In genomic region chr1:66296901-66297300, GRCh38 we compare ENCODE assay signal across 23 cellular contexts.
DNase-seq lines count a peak whose midpoint lies in the region; ATAC-seq and TF ChIP-seq lines count a peak whose summit lies in the region.
"Had no signal": no experiment of that assay in that cellular context is flagged by ENCODE, and none has a peak within 500 bp of the region (broad histone marks: within the 10 kb centered on the region; RNA-seq: fewer than 3 reads in every experiment).

No MANE protein-coding gene starts in this region.

- H3K36me3 Mint-ChIP-seq in MCF 10A (ENCODE audit: insufficient read depth, unreplicated experiment), result no peaks in the 10 kb centered on the region
- H3K36me3 Mint-ChIP-seq: CD4-positive, CD25-positive, alpha-beta regulatory T cell had no signal

- H3K4me3 Mint-ChIP-seq in MCF 10A (ENCODE audit: unreplicated experiment), result no peak overlapping the region
- H3K4me3 Mint-ChIP-seq: CD4-positive, CD25-positive, alpha-beta regulatory T cell had no signal

- H3K4me1 Mint-ChIP-seq in MCF 10A (ENCODE audit: insufficient read depth, unreplicated experiment), result peaks cover 43% of the 10 kb centered on the region

- WGBS in mammary epithelial cell (ENCODE audit: low coverage, missing lambda C conversion rate), result 78% methylated on average over 6 of the region's 6 CpGs
- WGBS in suprapubic skin, result 68% methylated on average over 6 of the region's 6 CpGs

- no peak overlapping the region for H3K4me2 ChIP-seq in mammary epithelial cell (ENCODE audit: insufficient read depth, low read depth, low read length)
- H3K4me2 ChIP-seq: BLaER1, PC-9 had no signal

- no peak for TF ChIP-seq CTCF in MCF 10A (IDR thresholded peaks at IDR 0.05; ENCODE audit: unreplicated experiment)
- no peak for TF ChIP-seq CTCF in mammary epithelial cell (conservative IDR thresholded peaks at IDR 0.05 in 1 of 2, IDR thresholded peaks at IDR 0.05 in 1 of 2; ENCODE audit: extremely low read depth in 1 of 2, insufficient read depth in 1 of 2, low read depth in 1 of 2, low read length in 2 of 2)
- no peak for TF ChIP-seq CTCF in suprapubic skin (IDR thresholded peaks at IDR 0.05)

- H3K4me3 ChIP-seq in mammary epithelial cell (replicated peaks in 1 of 3; ENCODE audit: insufficient read depth in 1 of 3, low read depth in 2 of 3, low read length in 3 of 3), result no peak overlapping the region
- H3K4me3 ChIP-seq in suprapubic skin, result no peak overlapping the region
- H3K4me3 ChIP-seq: BLaER1, PC-9, SJSA1 had no signal

- TF ChIP-seq POLR2A in suprapubic skin (IDR thresholded peaks at IDR 0.05), result no peak

- no peak overlapping the region for H2AFZ ChIP-seq in mammary epithelial cell (ENCODE audit: low read depth, low read length)
- H2AFZ ChIP-seq: PC-9 had no signal

- no peaks in the 10 kb centered on the region for H3K79me2 ChIP-seq in mammary epithelial cell (ENCODE audit: insufficient read depth, low read length)

- H3K4me1 ChIP-seq in mammary epithelial cell (ENCODE audit: insufficient read depth, low read length) (peaks cover 16% of the 10 kb centered on the region), suprapubic skin (peaks cover 28% of the 10 kb centered on the region)
- H3K4me1 ChIP-seq: BLaER1 had no signal

- POLR2A ChIA-PET in MCF 10A (lab: Yijun Ruan, JAX), result interaction anchor here (0.7 to 4.8 kb wide), 3 partner anchors 15 to 629 kb away, joined by 3 to 34 read pairs (median 3); no protein-coding TSS in a partner anchor

- intact Hi-C loops in MCF 10A (cut with micrococcal nuclease), result no loop called here
- intact Hi-C loops in mammary epithelial cell (cut with micrococcal nuclease), result no loop called here

- H3K36me3 ChIP-seq in mammary epithelial cell (ENCODE audit: insufficient read depth, low read length) (no peaks in the 10 kb centered on the region), suprapubic skin (no peaks in the 10 kb centered on the region)
- H3K36me3 ChIP-seq: BLaER1, SJSA1 had no signal

- H3K27ac ChIP-seq in mammary epithelial cell (ENCODE audit: insufficient read depth, low read depth, low read length) (no peak overlapping the region), suprapubic skin (peak overlapping the region; percentile 3)
- H3K27ac ChIP-seq: BLaER1, PC-9, SJSA1 had no signal

- H4K20me1 ChIP-seq in mammary epithelial cell (ENCODE audit: insufficient read depth, low read length), result no peaks in the 10 kb centered on the region
- H4K20me1 ChIP-seq: BLaER1 had no signal

- H3K27me3 ChIP-seq in mammary epithelial cell (ENCODE audit: insufficient read depth, low read length), result no peaks in the 10 kb centered on the region
- no peaks in the 10 kb centered on the region for H3K27me3 ChIP-seq in suprapubic skin
- H3K27me3 ChIP-seq: BLaER1, SJSA1 had no signal

- no TSS peak for BruUV-seq in MCF 10A (replicated peaks; lab: Mats Ljungman, UMichigan)
- BruUV-seq in mammary epithelial cell (replicated peaks; lab: Mats Ljungman, UMichigan), result no TSS peak

- dilution Hi-C loops in mammary epithelial cell (cut with HindIII; ENCODE audit: low sequenced_read_pairs), result no loop called here

- no peaks in the 10 kb centered on the region for H3K9me3 Mint-ChIP-seq in MCF 10A (ENCODE audit: unreplicated experiment)
- H3K9me3 Mint-ChIP-seq: CD4-positive, CD25-positive, alpha-beta regulatory T cell had no signal

- H3K27ac Mint-ChIP-seq in MCF 10A (ENCODE audit: low read depth, unreplicated experiment), result peak overlapping the region; percentile 99
- H3K27ac Mint-ChIP-seq: CD4-positive, CD25-positive, alpha-beta regulatory T cell had no signal

- DNase-seq in MCF 10A (ENCODE audit: unreplicated experiment), result no peak
- DNase-seq in mammary epithelial cell, result no peak
- DNase-seq in SK-MEL-5 (ENCODE audit: low read depth, low spot score), result peak; percentile 87
- DNase-seq in fibroblast of peridontal ligament (ENCODE audit: extremely low read depth), result peak; percentile 44
- no peak for DNase-seq in suprapubic skin (ENCODE audit: low spot score in 2 of 2)
- no peak for DNase-seq in iPS-NIHi7 (ENCODE audit: extremely low spot score)
- no peak for DNase-seq in NCI-H1092 treated with DMSO at 0.1 percent for 48 hours (lab: John Stamatoyannopoulos, UW)
- DNase-seq: CD4-positive, CD25-positive, alpha-beta regulatory T cell; DMS53; NCI-H1105; NCI-H1436 treated with DMSO at 0.1 percent for 48 hours; NCI-H187 treated with DMSO at 0.1 percent for 48 hours; NCI-H2107; NCI-H446; NCI-H524 treated with DMSO at 0.1 percent for 48 hours; NCI-H774; NK-92 treated with Interleukin-12 subunit alpha and Interleukin-12 subunit beta, amount 100 ng/mL, for 24 hours; PC-9; Right ventricle myocardium superior; RPMI8226 had no signal

- CTCF ChIA-PET in MCF 10A (lab: Yijun Ruan, JAX) (interaction anchor here (0.9 to 1.8 kb wide), 3 partner anchors 11 to 44 kb away, joined by 3 to 9 read pairs (median 3); no protein-coding TSS in a partner anchor), mammary epithelial cell (lab: Charles Lee; ENCODE audit: low non-redundant PET) (no interaction called here)

- H3K9ac ChIP-seq in mammary epithelial cell (ENCODE audit: insufficient read depth, low read length), result no peak overlapping the region
- H3K9ac ChIP-seq: BLaER1 had no signal

- H3K9me3 ChIP-seq in mammary epithelial cell (replicated peaks; ENCODE audit: insufficient read depth, low read length), result no peaks in the 10 kb centered on the region
- H3K9me3 ChIP-seq in suprapubic skin, result no peaks in the 10 kb centered on the region
- H3K9me3 ChIP-seq: BLaER1, SJSA1 had no signal

- no peak for TF ChIP-seq EP300 in suprapubic skin (IDR thresholded peaks at IDR 0.05)

- no peaks in the 10 kb centered on the region for H3K27me3 Mint-ChIP-seq in MCF 10A (ENCODE audit: insufficient read depth, unreplicated experiment)
- H3K27me3 Mint-ChIP-seq: CD4-positive, CD25-positive, alpha-beta regulatory T cell had no signal

- ATAC-seq in GM19351 (IDR thresholded peaks at IDR 0.05; ENCODE audit: unreplicated experiment), result no peak

- in situ Hi-C loops in mammary epithelial cell (cut with MboI; ENCODE audit: low sequenced_read_pairs in 2 of 2) (no loop called here), SK-MEL-5 (cut with HindIII; ENCODE audit: low pct_unique_long_range_greater_than_20kb, low sequenced_read_pairs) (no loop called here)

Comparison
In these comparisons a context has a peak if more than half of its experiments do, and no peak if none do; other contexts are left out.
1. DNase-seq: peak in SK-MEL-5 (single experiment) and fibroblast of peridontal ligament (single experiment); none in MCF 10A (single experiment), mammary epithelial cell (single experiment), suprapubic skin (0 of 2), iPS-NIHi7 (single experiment) and NCI-H1092 treated with DMSO at 0.1 percent for 48 hours (single experiment).